19 cellular contexts compared by ENCODE assay signal in genomic region chr13:35139591-35139990, GRCh38.
DNase-seq lines count a peak whose midpoint lies in the region; ATAC-seq, FAIRE-seq and TF ChIP-seq lines count a peak whose summit lies in the region.
"Had no signal": no experiment of that assay in that cellular context is flagged by ENCODE, and none has a peak within 500 bp of the region (broad histone marks: within the 10 kb centered on the region; RNA-seq: fewer than 3 reads in every experiment).

No MANE protein-coding gene starts in this region.

- intact Hi-C loops in activated CD4-positive, alpha-beta T cell treated with anti-CD3 and anti-CD28 coated beads, Interleukin-2, amount 10 ng/mL, durations not matched to agents 24 days and 14 days (cut with micrococcal nuclease): no loop called here

- H3K4me1 Mint-ChIP-seq in activated CD4-positive, alpha-beta T cell treated with anti-CD3 and anti-CD28 coated beads, Interleukin-2, amount 10 ng/mL, durations not matched to agents 24 days and 14 days: peaks cover 18% of the 10 kb centered on the region
- H3K4me1 Mint-ChIP-seq in astrocyte (ENCODE audit: low read depth, unreplicated experiment): peaks cover 6% of the 10 kb centered on the region

- no peak for FAIRE-seq in astrocyte (lab: Jason Lieb, UNC)
- FAIRE-seq: A549, kidney had no signal

- H3K4me3 ChIP-seq in astrocyte (ENCODE audit: insufficient read depth, low read depth, low read length): no peak overlapping the region
- no peak overlapping the region for H3K4me3 ChIP-seq in BE2C (ENCODE audit: low read depth, low read length)
- H3K4me3 ChIP-seq: A549, dorsolateral prefrontal cortex, gastrocnemius medialis, mucosa of descending colon, SJSA1 had no signal

- no peaks in the 10 kb centered on the region for H3K4me1 ChIP-seq in astrocyte (ENCODE audit: insufficient read depth, low read length)
- peaks cover 8% of the 10 kb centered on the region for H3K4me1 ChIP-seq in BE2C
- H3K4me1 ChIP-seq: A549, gastrocnemius medialis, SJSA1 had no signal

- no peak overlapping the region for H3K4me3 Mint-ChIP-seq in activated CD4-positive, alpha-beta T cell treated with anti-CD3 and anti-CD28 coated beads, Interleukin-2, amount 10 ng/mL, durations not matched to agents 24 days and 14 days
- H3K4me3 Mint-ChIP-seq in astrocyte (ENCODE audit: unreplicated experiment): no peak overlapping the region
- H3K4me3 Mint-ChIP-seq: type B pancreatic cell had no signal

- peak; percentile 56 for DNase-seq in activated CD4-positive, alpha-beta T cell treated with anti-CD3 and anti-CD28 coated beads, Interleukin-2, amount 10 ng/mL, durations not matched to agents 24 days and 14 days
- DNase-seq in activated CD4-positive, alpha-beta T cell treated with anti-CD3 and anti-CD28 coated beads for 4 hours: no peak
- DNase-seq in NCI-H146 (lab: John Stamatoyannopoulos, UW) (peak; percentile 37), astrocyte (ENCODE audit: low read depth) (peak; percentile 45), non-pigmented ciliary epithelial cell (ENCODE audit: low read depth) (peak; percentile 11), HuH-7.5 (ENCODE audit: low spot score) (no peak), BE2C (no peak)
- DNase-seq: activated T-cell treated with anti-CD3 and anti-CD28 coated beads for 4 hours, amygdala, dorsolateral prefrontal cortex, gastrocnemius medialis, kidney, mucosa of descending colon, NCI-H1092 treated with DMSO at 0.1 percent for 48 hours had no signal

- H3K36me3 ChIP-seq in astrocyte (ENCODE audit: insufficient read depth, low read length) (no peaks in the 10 kb centered on the region), BE2C (no peaks in the 10 kb centered on the region)
- H3K36me3 ChIP-seq: gastrocnemius medialis, SJSA1 had no signal

- H3K27ac Mint-ChIP-seq in activated CD4-positive, alpha-beta T cell treated with anti-CD3 and anti-CD28 coated beads, Interleukin-2, amount 10 ng/mL, durations not matched to agents 24 days and 14 days: peak overlapping the region; percentile 39
- H3K27ac Mint-ChIP-seq in astrocyte (ENCODE audit: unreplicated experiment): no peak overlapping the region
- H3K27ac Mint-ChIP-seq: progenitor cell of endocrine pancreas, type B pancreatic cell had no signal

- no peaks in the 10 kb centered on the region for H3K9me3 ChIP-seq in astrocyte (ENCODE audit: insufficient read depth, low read depth, low read length)
- H3K9me3 ChIP-seq in BE2C: no peaks in the 10 kb centered on the region
- H3K9me3 ChIP-seq: A549, gastrocnemius medialis, mucosa of descending colon, SJSA1 had no signal

- no peak for ATAC-seq in HG02642 (IDR thresholded peaks at IDR 0.05; ENCODE audit: poor library complexity, unreplicated experiment)
- ATAC-seq: A549, gastrocnemius medialis, mucosa of descending colon had no signal

- H3K79me2 ChIP-seq in astrocyte (ENCODE audit: insufficient read depth, low read length): no peaks in the 10 kb centered on the region

- TF ChIP-seq CTCF in astrocyte (IDR thresholded peaks at IDR 0.05; ENCODE audit: insufficient read depth, low read depth, low read length) (no peak), BE2C (IDR thresholded peaks at IDR 0.05; ENCODE audit: low read depth, low read length) (no peak)

- H4K20me1 ChIP-seq in astrocyte (ENCODE audit: insufficient read depth, low read length): no peaks in the 10 kb centered on the region

- no peaks in the 10 kb centered on the region for H3K27me3 Mint-ChIP-seq in activated CD4-positive, alpha-beta T cell treated with anti-CD3 and anti-CD28 coated beads, Interleukin-2, amount 10 ng/mL, durations not matched to agents 24 days and 14 days
- H3K27me3 Mint-ChIP-seq in astrocyte (ENCODE audit: low read depth, unreplicated experiment): no peaks in the 10 kb centered on the region
- H3K27me3 Mint-ChIP-seq: progenitor cell of endocrine pancreas, type B pancreatic cell had no signal

- H3K27ac ChIP-seq in astrocyte (ENCODE audit: low read depth, low read length): no peak overlapping the region
- H3K27ac ChIP-seq: A549, dorsolateral prefrontal cortex, gastrocnemius medialis, SJSA1 had no signal

- no peaks in the 10 kb centered on the region for H3K36me3 Mint-ChIP-seq in activated CD4-positive, alpha-beta T cell treated with anti-CD3 and anti-CD28 coated beads, Interleukin-2, amount 10 ng/mL, durations not matched to agents 24 days and 14 days (ENCODE audit: low read depth)
- H3K36me3 Mint-ChIP-seq in astrocyte (ENCODE audit: low read depth, unreplicated experiment): peaks cover 3% of the 10 kb centered on the region

- H3K27me3 ChIP-seq in astrocyte (ENCODE audit: insufficient read depth, low read length): no peaks in the 10 kb centered on the region
- H3K27me3 ChIP-seq in BE2C: no peaks in the 10 kb centered on the region
- H3K27me3 ChIP-seq: dorsolateral prefrontal cortex, gastrocnemius medialis, SJSA1 had no signal

- no peak overlapping the region for H3K9ac ChIP-seq in astrocyte (ENCODE audit: low read length)

- H3K4me2 ChIP-seq in astrocyte (ENCODE audit: low read length): no peak overlapping the region
- H3K4me2 ChIP-seq: A549 had no signal

- no peak overlapping the region for H2AFZ ChIP-seq in astrocyte (ENCODE audit: low read depth, low read length)

- no peaks in the 10 kb centered on the region for H3K9me3 Mint-ChIP-seq in activated CD4-positive, alpha-beta T cell treated with anti-CD3 and anti-CD28 coated beads, Interleukin-2, amount 10 ng/mL, durations not matched to agents 24 days and 14 days
- H3K9me3 Mint-ChIP-seq in astrocyte (ENCODE audit: unreplicated experiment): peaks cover 3% of the 10 kb centered on the region
- H3K9me3 Mint-ChIP-seq: type B pancreatic cell had no signal

Comparison
In these comparisons a context has a peak if more than half of its experiments do, and no peak if none do; other contexts are left out.
1. DNase-seq: peak in activated CD4-positive, alpha-beta T cell treated with anti-CD3 and anti-CD28 coated beads, Interleukin-2, amount 10 ng/mL, durations not matched to agents 24 days and 14 days (single experiment), NCI-H146 (single experiment), astrocyte (single experiment) and non-pigmented ciliary epithelial cell (single experiment); none in activated CD4-positive, alpha-beta T cell treated with anti-CD3 and anti-CD28 coated beads for 4 hours (0 of 2), HuH-7.5 (single experiment) and BE2C (single experiment).